Comparison of ENCODE assay signal across 8 cellular contexts in the genomic region with DNA sequence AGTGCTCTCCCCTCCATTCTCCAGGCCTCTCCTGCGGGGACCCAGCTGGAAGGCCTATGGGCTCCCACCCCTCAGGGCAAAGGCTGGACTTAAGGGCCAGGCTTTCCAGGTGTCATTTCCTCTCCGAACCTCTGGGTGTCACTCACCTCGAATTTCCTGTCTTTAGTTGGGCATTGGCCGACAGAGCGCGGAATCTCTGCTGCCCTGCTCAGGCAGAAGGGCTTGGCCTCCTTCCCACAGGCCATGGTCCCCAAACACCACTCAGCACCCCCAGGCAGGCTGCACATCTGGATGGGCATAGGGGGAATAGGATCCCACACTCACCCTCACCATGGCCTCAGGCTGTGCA.
DNase-seq lines count a peak whose midpoint lies in the region; ATAC-seq and TF ChIP-seq lines count a peak whose summit lies in the region.
"Had no signal": no experiment of that assay in that cellular context is flagged by ENCODE, and none has a peak within 500 bp of the region (broad histone marks: within the 10 kb centered on the region; RNA-seq: fewer than 3 reads in every experiment).

No MANE protein-coding gene starts in this region.

- DNase-seq in epithelial cell of esophagus (ENCODE audit: low read depth): no peak
- DNase-seq in neuronal stem cell (ENCODE audit: low spot score): no peak
- no peak for DNase-seq in omental fat pad (ENCODE audit: low spot score)
- no peak for DNase-seq in NCI-H2171 (lab: John Stamatoyannopoulos, UW)
- DNase-seq in amygdala (lab: John Stamatoyannopoulos, UW): no peak
- DNase-seq: NCI-H2171 treated with DMSO at 0.1 percent for 48 hours had no signal

- H2BK5ac ChIP-seq in neuronal stem cell (ENCODE audit: low read length): no peak overlapping the region

- no peak overlapping the region for H4K8ac ChIP-seq in neuronal stem cell (ENCODE audit: low read depth, low read length)

- no CpG with 5 or more reads among the region's 6 CpGs for WGBS in neuronal stem cell (ENCODE audit: extremely low coverage in 2 of 2, insufficient read length in 2 of 2, insufficient replicate concordance in 1 of 2), 2 donors

- H3K9me3 ChIP-seq in ES-I3 (ENCODE audit: control insufficient read depth, insufficient read depth, low read length): no peaks in the 10 kb centered on the region
- H3K9me3 ChIP-seq in OCI-LY1 (ENCODE audit: low read length): no peaks in the 10 kb centered on the region
- no peaks in the 10 kb centered on the region for H3K9me3 ChIP-seq in neuronal stem cell (replicated peaks in 1 of 2; ENCODE audit: control insufficient read depth in 2 of 2, insufficient read depth in 1 of 2, low read depth in 1 of 2, low read length in 2 of 2)

- H3K27me3 ChIP-seq in OCI-LY1 (ENCODE audit: insufficient read depth, low read length): no peaks in the 10 kb centered on the region; the same call in 1 of the 2 replicates
- H3K27me3 ChIP-seq in neuronal stem cell (ENCODE audit: control insufficient read depth in 3 of 3, insufficient read depth in 3 of 3, low read depth in 1 of 3, low read length in 3 of 3): peaks cover 0 to 30% (median 0%) of the 10 kb centered on the region in 3 experiments

- H3K4me1 ChIP-seq in ES-I3 (ENCODE audit: insufficient read depth, low read length) (peaks cover 4% of the 10 kb centered on the region), OCI-LY1 (ENCODE audit: insufficient read depth, low read length, severe bottlenecking) (no peaks in the 10 kb centered on the region), neuronal stem cell (ENCODE audit: control insufficient read depth in 2 of 2, insufficient read depth in 1 of 2, low read depth in 1 of 2, low read length in 2 of 2) (peaks cover 2 to 7% of the 10 kb centered on the region in 2 donors)

- H2BK120ac ChIP-seq in neuronal stem cell (ENCODE audit: low read depth, low read length): no peak overlapping the region

- no peak overlapping the region for H2BK15ac ChIP-seq in neuronal stem cell (ENCODE audit: low read length)

- ATAC-seq in omental fat pad (ENCODE audit: low FRiP score): no peak

- H4K20me1 ChIP-seq in OCI-LY1 (ENCODE audit: insufficient read depth, low read length): no peaks in the 10 kb centered on the region

- peak overlapping the region; percentile 83 for H3K18ac ChIP-seq in neuronal stem cell (ENCODE audit: low read length)

- no peak overlapping the region for H4K91ac ChIP-seq in neuronal stem cell (ENCODE audit: low read depth, low read length, poor library complexity)

- no peaks in the 10 kb centered on the region for H3K36me3 ChIP-seq in ES-I3 (ENCODE audit: insufficient read depth, low read length)
- H3K36me3 ChIP-seq in OCI-LY1 (ENCODE audit: insufficient read depth, low read length): no peaks in the 10 kb centered on the region
- H3K36me3 ChIP-seq in neuronal stem cell (replicated peaks in 1 of 2; ENCODE audit: control insufficient read depth in 2 of 2, insufficient read depth in 2 of 2, low read length in 2 of 2): no peaks in the 10 kb centered on the region

- H2BK12ac ChIP-seq in neuronal stem cell (ENCODE audit: low read length): no peak overlapping the region

- H3K79me1 ChIP-seq in neuronal stem cell (ENCODE audit: low read depth, low read length): no peaks in the 10 kb centered on the region

- H3K27ac ChIP-seq in OCI-LY1 (ENCODE audit: low read depth, low read length, poor library complexity, severe bottlenecking) (no peak overlapping the region), neuronal stem cell (replicated peaks; ENCODE audit: low read length) (no peak overlapping the region)

- H3K23ac ChIP-seq in neuronal stem cell (ENCODE audit: low read depth, low read length, poor library complexity): no peak overlapping the region

- H3K79me2 ChIP-seq in OCI-LY1 (ENCODE audit: insufficient read depth, low read length): no peaks in the 10 kb centered on the region

- H3K4me3 ChIP-seq in OCI-LY1 (ENCODE audit: low read depth, low read length, poor library complexity, severe bottlenecking) (no peak overlapping the region), epithelial cell of esophagus (ENCODE audit: low read length) (no peak overlapping the region), neuronal stem cell (ENCODE audit: low read length in 2 of 2) (peak overlapping the region in 1 of 2 donors; percentile 17)

- H3K4me2 ChIP-seq in OCI-LY1 (ENCODE audit: low read length) (no peak overlapping the region), neuronal stem cell (ENCODE audit: insufficient read depth, low read length, poor library complexity, severe bottlenecking) (peak overlapping the region; percentile 86)

- no peak overlapping the region for H2AK5ac ChIP-seq in neuronal stem cell (ENCODE audit: low read depth, low read length)

- H3K9me2 ChIP-seq in OCI-LY1 (ENCODE audit: low read depth, low read length): no peaks in the 10 kb centered on the region

- H3K4ac ChIP-seq in neuronal stem cell (ENCODE audit: low read length): no peak overlapping the region

- H3K9ac ChIP-seq in ES-I3 (ENCODE audit: low read depth, low read length): peak overlapping the region; percentile 31; the same call in 1 of the 2 replicates
- H3K9ac ChIP-seq in OCI-LY1 (ENCODE audit: low read length): no peak overlapping the region
- H3K9ac ChIP-seq in neuronal stem cell (ENCODE audit: low read depth, low read length, poor library complexity): peak overlapping the region; percentile 17

- H2AFZ ChIP-seq in OCI-LY1 (ENCODE audit: low read length) (no peak overlapping the region), neuronal stem cell (ENCODE audit: low read length) (peak overlapping the region; percentile 94)

- H3K14ac ChIP-seq in neuronal stem cell (ENCODE audit: low read length): no peak overlapping the region

- no peaks in the 10 kb centered on the region for H3F3A ChIP-seq in OCI-LY1 (ENCODE audit: insufficient read depth, low read length)

- peak; percentile 32; the same call in 1 of the 2 replicates for TF ChIP-seq CTCF in OCI-LY1 (IDR thresholded peaks at IDR 0.05; ENCODE audit: low read length)
- peak; percentile 3 for TF ChIP-seq CTCF in epithelial cell of esophagus (IDR thresholded peaks at IDR 0.05; ENCODE audit: insufficient read depth, low read depth, low read length, missing control alignments)
- TF ChIP-seq CTCF in omental fat pad (IDR thresholded peaks at IDR 0.05): no peak

Comparison
In these comparisons a context has a peak if more than half of its experiments do, and no peak if none do; other contexts are left out.
1. CTCF ChIP-seq: peak in OCI-LY1 (single experiment) and epithelial cell of esophagus (single experiment); none in omental fat pad (0 of 3).